Comparison of ENCODE assay signal across 1 cellular context in the genomic region with DNA sequence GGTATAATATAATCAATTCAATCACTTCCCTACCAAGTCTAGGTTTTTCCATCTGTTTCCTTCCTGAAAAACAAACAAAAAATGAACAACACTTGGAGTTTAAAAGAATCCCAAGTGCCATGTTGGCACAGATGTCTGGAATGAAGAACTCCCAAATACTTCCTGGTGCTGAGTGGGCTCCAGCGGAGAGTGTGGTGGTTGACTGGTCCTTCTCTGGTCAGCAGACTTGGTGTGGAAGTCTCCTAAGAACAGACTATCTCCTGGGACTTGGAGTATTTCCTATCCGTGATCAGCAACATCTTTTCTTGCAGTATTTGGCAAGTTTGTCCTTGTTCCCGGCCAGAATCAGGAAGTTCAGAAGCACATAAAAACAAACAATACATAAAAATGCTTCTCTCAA.
TF ChIP-seq lines count a peak whose summit lies in the region.

No MANE protein-coding gene starts in this region.

TF ChIP-seq in endothelial cell of umbilical vein, 7 proteins besides CTCF, POLR2A, EP300 and RAD21:
- TF ChIP-seq MYC (IDR thresholded peaks at IDR 0.05; ENCODE audit: low read depth, low read length) (no peak), JUN (IDR thresholded peaks at IDR 0.05; ENCODE audit: borderline replicate concordance, insufficient read depth, insufficient read length, low read depth) (no peak), GATA2 (IDR thresholded peaks at IDR 0.05; ENCODE audit: insufficient read depth, insufficient read length, low read depth, low read length) (no peak)
